1 cellular context compared by ENCODE assay signal in genomic region chr13:20773194-20774080, GRCh38.
A peak's percentile ranks its signal among the peaks of the same experiment; 100 is the strongest.
TF ChIP-seq lines count a peak whose summit lies in the region.

Gene EEF1AKMT1, minus strand, starts transcription at chr13:20773961. Its CDS starts 16,363 bp downstream, at chr13:20757598.

TF ChIP-seq in HepG2, 621 proteins besides CTCF, POLR2A, EP300 and RAD21 (continued from another document and continues in another):
- no peak for TF ChIP-seq ZBTB40 (IDR thresholded peaks at IDR 0.05)
- TF ChIP-seq ZBTB40 (CRISPR knock-in tag; IDR thresholded peaks at IDR 0.05): peak; percentile 88
- TF ChIP-seq ZNF101 (CRISPR knock-in tag; IDR thresholded peaks at IDR 0.05; ENCODE audit: borderline replicate concordance, low read depth): no peak
- no peak for TF ChIP-seq SMARCC2 (IDR thresholded peaks at IDR 0.05)
- TF ChIP-seq ZNF839 (CRISPR knock-in tag; IDR thresholded peaks at IDR 0.05; ENCODE audit: borderline replicate concordance): 0 out of 2 replicates have a peak, but pooled peaks have one; percentile 85
- peak; percentile 99 for TF ChIP-seq MTERF4 (CRISPR knock-in tag; IDR thresholded peaks at IDR 0.05)
- no peak; the same call in 1 of the 2 replicates for TF ChIP-seq ZBTB33 (CRISPR knock-in tag; IDR thresholded peaks at IDR 0.05)
- TF ChIP-seq E2F2 (CRISPR knock-in tag; IDR thresholded peaks at IDR 0.05; ENCODE audit: borderline replicate concordance): peak; percentile 65; the same call in 1 of the 2 replicates
- peak; percentile 40; the same call in 1 of the 2 replicates for TF ChIP-seq HOXA5 (CRISPR knock-in tag; IDR thresholded peaks at IDR 0.05)
- no peak for TF ChIP-seq TCF7L2 (IDR thresholded peaks at IDR 0.05; ENCODE audit: low read depth, low read length)
- TF ChIP-seq ZFP41 (CRISPR knock-in tag; IDR thresholded peaks at IDR 0.05; ENCODE audit: borderline replicate concordance): peak; percentile 87; the same call in 1 of the 2 replicates
- TF ChIP-seq NFYB (CRISPR knock-in tag; IDR thresholded peaks at IDR 0.05): peak; percentile 33
- TF ChIP-seq CSRNP1 (CRISPR knock-in tag; IDR thresholded peaks at IDR 0.05): peak; percentile 64; the same call in 1 of the 2 replicates
- no peak for TF ChIP-seq PRDM10 (CRISPR knock-in tag; IDR thresholded peaks at IDR 0.05; ENCODE audit: low read depth)
- peak; percentile 32; the same call in 1 of the 2 replicates for TF ChIP-seq SP5 (CRISPR knock-in tag; IDR thresholded peaks at IDR 0.05; ENCODE audit: borderline replicate concordance, low read depth)
- TF ChIP-seq RBAK (CRISPR knock-in tag; IDR thresholded peaks at IDR 0.05): no peak
- no peak for TF ChIP-seq KDM4B (CRISPR knock-in tag; IDR thresholded peaks at IDR 0.05)
- no peak for TF ChIP-seq ZNF724P (CRISPR knock-in tag; IDR thresholded peaks at IDR 0.05; ENCODE audit: borderline replicate concordance)
- TF ChIP-seq ZBTB38 (CRISPR knock-in tag; IDR thresholded peaks at IDR 0.05): peak; percentile 81
- no peak for TF ChIP-seq ZSCAN9 (CRISPR knock-in tag; IDR thresholded peaks at IDR 0.05; ENCODE audit: borderline replicate concordance)
- no peak for TF ChIP-seq ZNF629 (CRISPR knock-in tag; conservative IDR thresholded peaks at IDR 0.05)
- peak; percentile 99 for TF ChIP-seq RBFOX2 (IDR thresholded peaks at IDR 0.05; ENCODE audit: low read depth, low read length)
- TF ChIP-seq ZHX1 (CRISPR knock-in tag; IDR thresholded peaks at IDR 0.05; ENCODE audit: low read depth): no peak
- TF ChIP-seq ZSCAN5A (CRISPR knock-in tag; IDR thresholded peaks at IDR 0.05; ENCODE audit: borderline replicate concordance): no peak; the same call in 1 of the 2 replicates
- no peak for TF ChIP-seq ATF1 (CRISPR knock-in tag; IDR thresholded peaks at IDR 0.05)
- no peak for TF ChIP-seq ELF4 (CRISPR knock-in tag; IDR thresholded peaks at IDR 0.05; ENCODE audit: borderline replicate concordance)
- no peak for TF ChIP-seq PAWR (CRISPR knock-in tag; IDR thresholded peaks at IDR 0.05; ENCODE audit: borderline replicate concordance)
- peak; percentile 32; the same call in 1 of the 2 replicates for TF ChIP-seq ZNF124 (CRISPR knock-in tag; IDR thresholded peaks at IDR 0.05)
- TF ChIP-seq GPN1 (CRISPR knock-in tag; IDR thresholded peaks at IDR 0.05; ENCODE audit: borderline replicate concordance): no peak; the same call in 1 of the 2 replicates
